ENCODE assay signal across 32 cellular contexts in the genomic region with DNA sequence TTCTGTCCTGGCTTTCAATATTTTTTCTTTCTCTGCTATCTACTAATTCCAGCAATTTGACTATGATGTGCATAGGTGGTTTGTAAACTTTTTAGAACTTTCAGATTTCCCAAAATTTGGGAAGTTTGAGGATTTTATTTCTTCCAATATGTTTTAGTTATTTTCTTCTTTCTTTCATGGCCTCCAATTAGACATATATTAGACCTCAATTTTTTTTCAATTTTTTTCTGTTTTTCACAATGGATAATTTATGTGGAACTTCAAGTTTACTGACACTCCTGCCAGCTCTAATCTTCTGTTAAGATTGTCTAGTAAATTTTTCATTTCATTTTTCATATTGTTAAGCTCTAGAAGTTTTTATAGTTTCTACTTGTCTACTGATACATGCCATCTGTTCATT.
"Had no signal": no experiment of that assay in that cellular context is flagged by ENCODE, and none has a peak within 500 bp of the region (broad histone marks: within the 10 kb centered on the region; RNA-seq: fewer than 3 reads in every experiment).

No MANE protein-coding gene starts in this region.

- DNase-seq: activated effector memory CD4-positive, alpha-beta T cell treated with anti-CD3 and anti-CD28 coated beads, Interleukin-2, amount 50 U/mL, for 16 hours; activated effector memory CD4-positive, alpha-beta T cell treated with Interleukin-2 at 50 U/mL for 16 hours; activated gamma-delta T cell; activated gamma-delta T cell treated with Interleukin-2 at 50 U/mL for 16 hours; activated naive CD4-positive, alpha-beta T cell; activated naive CD4-positive, alpha-beta T cell treated with anti-CD3 and anti-CD28 coated beads for 36 hours; activated naive CD4-positive, alpha-beta T cell treated with anti-CD3 and anti-CD28 coated beads, Interleukin-2, amount 10 ng/mL, durations not matched to agents 7 days and 5 days; activated naive CD4-positive, alpha-beta T cell treated with anti-CD3 and anti-CD28 coated beads, Interleukin-2, amount 50 U/mL, for 16 hours; activated naive CD4-positive, alpha-beta T cell treated with Interleukin-2 at 50 U/mL for 16 hours; activated naive CD8-positive, alpha-beta T cell treated with anti-CD3 and anti-CD28 coated beads for 36 hours; activated naive CD8-positive, alpha-beta T cell treated with anti-CD3 and anti-CD28 coated beads, Interleukin-2, amount 10 ng/mL, durations not matched to agents 7 days and 5 days; activated naive CD8-positive, alpha-beta T cell treated with anti-CD3 and anti-CD28 coated beads, Interleukin-2, amount 50 U/mL, for 24 hours; activated T-cell treated with anti-CD3 and anti-CD28 coated beads, Interleukin-2, amount 50 U/mL, for 1 hour; activated T-cell treated with anti-CD3 and anti-CD28 coated beads, Interleukin-2, amount 50 U/mL, for 24 hours; activated T-cell treated with anti-CD3 and anti-CD28 coated beads, Interleukin-2, amount 50 U/mL, for 4 hours; activated T-cell treated with anti-CD3 and anti-CD28 coated beads, Interleukin-2, amount 50 U/mL, for 48 hours; activated T-cell treated with anti-CD3 and anti-CD28 coated beads, Interleukin-2, amount 50 U/mL, for 72 hours; adrenal gland; amniotic stem cell; amygdala; anterior cingulate cortex; aorta; body of pancreas; brain microvascular endothelial cell; caudate nucleus; central memory CD4-positive, alpha-beta T cell; cerebellar nuclear complex had no signal

- H3K27me3 ChIP-seq: adrenal gland, ascending aorta, body of pancreas, brain microvascular endothelial cell, breast epithelium, cardiac muscle cell had no signal

- H3K27ac ChIP-seq: adrenal gland, ascending aorta, body of pancreas, brain microvascular endothelial cell, breast epithelium, cardiac muscle cell had no signal

- ATAC-seq: activated naive CD4-positive, alpha-beta T cell treated with anti-CD3 and anti-CD28 coated beads, Interleukin-2, amount 50 U/mL, for 72 hours; activated naive CD8-positive, alpha-beta T cell treated with anti-CD3 and anti-CD28 coated beads, Interleukin-2, amount 50 U/mL, for 24 hours; activated T-cell treated with anti-CD3 and anti-CD28 coated beads, Interleukin-2, amount 50 U/mL, for 4 hours; activated T-cell treated with anti-CD3 and anti-CD28 coated beads, Interleukin-2, amount 50 U/mL, for 72 hours; activated T-helper 17 cell treated with anti-CD3 and anti-CD28 coated beads, Interleukin-2, amount 50 U/mL, for 72 hours; body of pancreas had no signal

- H3K4me1 ChIP-seq: adrenal gland, ascending aorta, body of pancreas, breast epithelium had no signal

- H3K4me3 ChIP-seq: adrenal gland, ascending aorta, body of pancreas, breast epithelium, cardiac muscle cell had no signal

- H3K36me3 ChIP-seq: adrenal gland, ascending aorta, brain microvascular endothelial cell, breast epithelium, cardiac muscle cell had no signal
